Comparison of ENCODE assay signal across 9 cellular contexts in genomic region chr6:144219056-144219685, GRCh38.
DNase-seq lines count a peak whose midpoint lies in the region; ATAC-seq, FAIRE-seq and TF ChIP-seq lines count a peak whose summit lies in the region.
"Had no signal": no experiment of that assay in that cellular context is flagged by ENCODE, and none has a peak within 500 bp of the region (broad histone marks: within the 10 kb centered on the region; RNA-seq: fewer than 3 reads in every experiment).

No MANE protein-coding gene starts in this region.

- no peak overlapping the region for H3K4me2 ChIP-seq in OCI-LY3 (ENCODE audit: low read length)

- peaks cover 0 to 11% of the 10 kb centered on the region in 2 donors for H3K27me3 Mint-ChIP-seq in CD4-positive, alpha-beta memory T cell

- no peaks in the 10 kb centered on the region for H3K79me2 ChIP-seq in OCI-LY3 (ENCODE audit: low read length)

- WGBS in pancreas, 2 donors = 56 to 58% methylated on average over 3 of the region's 3 CpGs

- H3K27ac Mint-ChIP-seq in CD4-positive, alpha-beta memory T cell = peak overlapping the region in 3 of 7 donors; percentile 25 to 100 (median 65)

- H3K9me3 Mint-ChIP-seq in CD4-positive, alpha-beta memory T cell = peaks cover 0 to 22% (median under 1%) of the 10 kb centered on the region in 8 donors

- no peak overlapping the region for H2AFZ ChIP-seq in OCI-LY3 (ENCODE audit: low read depth, low read length)

- CTCF ChIA-PET in CD4-positive, alpha-beta memory T cell (lab: Charles Lee; ENCODE audit: partially characterized antibody) = interaction anchor here (0.9 to 3.4 kb wide), 16 partner anchors 11 to 643 kb away, joined by 3 to 29 read pairs (median 4); partner anchors contain the start of gene STX11

- TF ChIP-seq CTCF in GM20000 (IDR thresholded peaks at IDR 0.05; ENCODE audit: extremely low read depth, missing control alignments) = peak; percentile 17
- peak; percentile 62 for TF ChIP-seq CTCF in OCI-LY3 (IDR thresholded peaks at IDR 0.05; ENCODE audit: low read depth, low read length)
- TF ChIP-seq CTCF in pancreas (IDR thresholded peaks at IDR 0.05) = peak in 3 of 4 donors; percentile 24 to 37 (median 31)

- peaks cover 31% of the 10 kb centered on the region for H3K4me1 ChIP-seq in CD4-positive, alpha-beta memory T cell (ENCODE audit: insufficient read depth, low read length)
- H3K4me1 ChIP-seq in OCI-LY3 (ENCODE audit: low read length) (peaks cover 7% of the 10 kb centered on the region), pancreas (peaks cover 0 to 14% (median 4%) of the 10 kb centered on the region in 3 donors)

- no peaks in the 10 kb centered on the region for H3K9me3 ChIP-seq in CD4-positive, alpha-beta memory T cell (ENCODE audit: control insufficient read depth in 1 of 2, low read length in 2 of 2)
- H3K9me3 ChIP-seq in OCI-LY3 (ENCODE audit: insufficient read depth, low read length) (no peaks in the 10 kb centered on the region), pancreas (no peaks in the 10 kb centered on the region)

- ATAC-seq in pancreas = no peak
- ATAC-seq in GM18909 (IDR thresholded peaks at IDR 0.05; ENCODE audit: poor library complexity, unreplicated experiment) = no peak
- ATAC-seq: naive thymus-derived CD8-positive, alpha-beta T cell had no signal

- POLR2A ChIA-PET in CD4-positive, alpha-beta memory T cell (lab: Charles Lee; ENCODE audit: partially characterized antibody) = interaction anchor here (1.6 to 5.5 kb wide), 2 partner anchors 68 to 123 kb away, joined by 9 to 29 read pairs; partner anchors contain the start of genes SF3B5 and STX11

- no peak overlapping the region for H3K9ac ChIP-seq in OCI-LY3 (ENCODE audit: low read length)

- H3K36me3 Mint-ChIP-seq in CD4-positive, alpha-beta memory T cell = peaks cover 0 to 21% of the 10 kb centered on the region in 2 donors

- intact Hi-C loops in CD4-positive, alpha-beta memory T cell (cut with micrococcal nuclease) = loop anchor here (1.0 to 5.0 kb wide), 3 partner anchors 114 to 644 kb away; no protein-coding TSS in a partner anchor
- intact Hi-C loops in pancreas (cut with DNase I) = loop anchor here in 2 of 3 donors (10.0 kb wide), 2 partner anchors 104 to 114 kb away; no protein-coding TSS in a partner anchor
- intact Hi-C loops in posterior vena cava (cut with DNase I) = loop anchor here in 1 of 2 donors (5.0 to 10.0 kb wide), 4 partner anchors 64 to 256 kb away; partner anchors contain the start of genes STX11 and UTRN

- no peak overlapping the region for H3K27ac ChIP-seq in CD4-positive, alpha-beta memory T cell (ENCODE audit: low read depth, low read length)
- no peak overlapping the region for H3K27ac ChIP-seq in OCI-LY3 (ENCODE audit: low read length)
- no peak overlapping the region for H3K27ac ChIP-seq in pancreas

- DNase-seq in CD4-positive, alpha-beta memory T cell = peak in 4 of 5 donors; percentile 43 to 58 (median 48)
- DNase-seq in GM20000 (ENCODE audit: low spot score) (peak; percentile 59), epidermal melanocyte (ENCODE audit: insufficient read length, low spot score) (peak; percentile 50), pancreas (no peak), posterior vena cava (ENCODE audit: low spot score) (no peak)
- no peak for DNase-seq in effector CD4-positive, alpha-beta T cell

- no peak overlapping the region for H3K4me3 Mint-ChIP-seq in CD4-positive, alpha-beta memory T cell

- no peaks in the 10 kb centered on the region for H4K20me1 ChIP-seq in OCI-LY3 (ENCODE audit: insufficient read depth, low read length)

- H3K4me3 ChIP-seq in CD4-positive, alpha-beta memory T cell (ENCODE audit: low read length in 2 of 2) = no peak overlapping the region
- H3K4me3 ChIP-seq in OCI-LY3 (ENCODE audit: low read length) (no peak overlapping the region), pancreas (no peak overlapping the region)

- peak; percentile 78 for FAIRE-seq in pancreas (lab: Jason Lieb, UNC)

- peaks cover 26 to 47% (median 34%) of the 10 kb centered on the region in 4 donors for H3K4me1 Mint-ChIP-seq in CD4-positive, alpha-beta memory T cell

- H3K27me3 ChIP-seq in CD4-positive, alpha-beta memory T cell (ENCODE audit: insufficient read depth, low read length) = no peaks in the 10 kb centered on the region
- no peaks in the 10 kb centered on the region for H3K27me3 ChIP-seq in OCI-LY3 (ENCODE audit: low read depth, low read length)
- H3K27me3 ChIP-seq in pancreas = no peaks in the 10 kb centered on the region

- no peaks in the 10 kb centered on the region for H3K36me3 ChIP-seq in CD4-positive, alpha-beta memory T cell (ENCODE audit: insufficient read depth, low read length)
- H3K36me3 ChIP-seq in OCI-LY3 (replicated peaks; ENCODE audit: low read depth, low read length) = no peaks in the 10 kb centered on the region
- no peaks in the 10 kb centered on the region for H3K36me3 ChIP-seq in pancreas

Comparison
In these comparisons a context has a peak if more than half of its experiments do, and no peak if none do; other contexts are left out.
1. DNase-seq: peak in CD4-positive, alpha-beta memory T cell (4 of 5), GM20000 (single experiment) and epidermal melanocyte (single experiment); none in pancreas (0 of 6), posterior vena cava (single experiment) and effector CD4-positive, alpha-beta T cell (single experiment).
2. Peak in every context shown above with its lines, with median percentiles within 50 percentile points of each other: CTCF ChIP-seq.